10 cellular contexts compared by ENCODE assay signal in genomic region chr7:47314728-47315601, GRCh38.
DNase-seq lines count a peak whose midpoint lies in the region; ATAC-seq, FAIRE-seq and TF ChIP-seq lines count a peak whose summit lies in the region.
"Had no signal": no experiment of that assay in that cellular context is flagged by ENCODE, and none has a peak within 500 bp of the region (broad histone marks: within the 10 kb centered on the region; RNA-seq: fewer than 3 reads in every experiment).

No MANE protein-coding gene starts in this region.

- no peak for TF ChIP-seq EP300 in HepG2 (IDR thresholded peaks at IDR 0.05; ENCODE audit: low read depth in 2 of 2, low read length in 2 of 2)
- TF ChIP-seq EP300 in HepG2 (CRISPR knock-in tag; IDR thresholded peaks at IDR 0.05; ENCODE audit: borderline replicate concordance): no peak
- TF ChIP-seq EP300 in stomach (IDR thresholded peaks at IDR 0.05): no peak

- H3K9me3 ChIP-seq in HepG2 (ENCODE audit: low read length): no peaks in the 10 kb centered on the region
- no peaks in the 10 kb centered on the region for H3K9me3 ChIP-seq in stomach

- POLR2A ChIA-PET in HepG2 (lab: Yijun Ruan, JAX): no interaction called here

- CTCF ChIA-PET in HepG2 (lab: Yijun Ruan, JAX; ENCODE audit: low intra/inter-chr PET ratio, low total read pairs): no interaction called here

- no peak overlapping the region for H3K9ac ChIP-seq in HepG2 (ENCODE audit: insufficient read depth, low read depth, low read length)

- peaks cover 4% of the 10 kb centered on the region; the same call in 1 of the 2 replicates for H3K9me3 Mint-ChIP-seq in HFFc6
- no peaks in the 10 kb centered on the region for H3K9me3 Mint-ChIP-seq in chondrocyte (ENCODE audit: low read depth)

- TF ChIP-seq RAD21 in HepG2 (CRISPR knock-in tag; IDR thresholded peaks at IDR 0.05): no peak

- H3K27ac Mint-ChIP-seq in HFFc6 (peak overlapping the region; percentile 87), chondrocyte (ENCODE audit: unreplicated experiment) (peak overlapping the region; percentile 98)

- no peaks in the 10 kb centered on the region for H3K27me3 ChIP-seq in HepG2 (ENCODE audit: control insufficient read depth in 1 of 2, insufficient read depth in 2 of 2, low read length in 2 of 2)
- H3K27me3 ChIP-seq in stomach: no peaks in the 10 kb centered on the region

- WGBS in HepG2 (ENCODE audit: low lambda C conversion rate): 92% methylated on average over 23 of the region's 29 CpGs
- 34 to 80% (median 57%) methylated on average over 27 to 29 of the region's 29 CpGs for WGBS in stomach, 5 donors

- no peaks in the 10 kb centered on the region for H3K79me2 ChIP-seq in HepG2 (ENCODE audit: insufficient read depth, low read length)

- BruUV-seq in HepG2 (replicated peaks; lab: Mats Ljungman, UMichigan): no TSS peak

- H3K4me1 Mint-ChIP-seq in HFFc6 (ENCODE audit: low read depth): peaks cover 29% of the 10 kb centered on the region
- peaks cover 78% of the 10 kb centered on the region for H3K4me1 Mint-ChIP-seq in chondrocyte (ENCODE audit: low read depth)

- H3K4me2 ChIP-seq in HepG2 (ENCODE audit: low read depth, low read length): no peak overlapping the region

- no peaks in the 10 kb centered on the region for H3K4me1 ChIP-seq in HepG2 (ENCODE audit: insufficient read depth, low read length)
- H3K4me1 ChIP-seq in stomach: peaks cover 19 to 27% (median 23%) of the 10 kb centered on the region in 4 donors

- ATAC-seq in HepG2 (peak; percentile 51), GM21786 (IDR thresholded peaks at IDR 0.05; ENCODE audit: unreplicated experiment) (no peak)

- H3K27ac ChIP-seq in HepG2 (ENCODE audit: extremely low read length, insufficient read depth, low read length) (no peak overlapping the region), stomach (peak overlapping the region; percentile 9 to 71 (median 61))

- H3K27me3 Mint-ChIP-seq in HFFc6 (ENCODE audit: insufficient read depth) (peaks cover 2% of the 10 kb centered on the region), chondrocyte (ENCODE audit: low read depth) (no peaks in the 10 kb centered on the region)

- DNase-seq in HFFc6 (peak; percentile 10), chondrocyte (ENCODE audit: low spot score) (no peak), HepG2 (ENCODE audit: low spot score) (no peak), stomach (no peak), KBM-7 (no peak), kidney glomerular epithelial cell (lab: John Stamatoyannopoulos, UW) (no peak), dedifferentiated amniotic fluid mesenchymal stem cell (ENCODE audit: extremely low spot score) (no peak)
- DNase-seq: GDM1 had no signal

- H2AFZ ChIP-seq in HepG2 (ENCODE audit: low read length): no peak overlapping the region

- H3K36me3 Mint-ChIP-seq in HFFc6 (ENCODE audit: low read depth) (peaks cover 58% of the 10 kb centered on the region), chondrocyte (ENCODE audit: low read depth) (peaks cover 41% of the 10 kb centered on the region)

- TF ChIP-seq CTCF in HFFc6 (IDR thresholded peaks at IDR 0.05): no peak
- no peak for TF ChIP-seq CTCF in chondrocyte (IDR thresholded peaks at IDR 0.05)
- TF ChIP-seq CTCF in HepG2 (CRISPR knock-in tag; IDR thresholded peaks at IDR 0.05): no peak
- TF ChIP-seq CTCF in stomach (IDR thresholded peaks at IDR 0.05): no peak

- peaks cover 27 to 77% of the 10 kb centered on the region in 2 experiments for H3K36me3 ChIP-seq in HepG2 (replicated peaks in 1 of 2; ENCODE audit: control insufficient read depth in 1 of 2, insufficient read depth in 2 of 2, low read length in 2 of 2)
- peaks cover 4 to 48% (median 36%) of the 10 kb centered on the region in 4 donors for H3K36me3 ChIP-seq in stomach

- no peak overlapping the region for H3K4me3 ChIP-seq in HepG2 (replicated peaks in 1 of 3; ENCODE audit: insufficient read depth in 1 of 3, low read depth in 2 of 3, low read length in 3 of 3)
- H3K4me3 ChIP-seq in stomach: no peak overlapping the region

- intact Hi-C loops in HepG2 (cut with micrococcal nuclease; ENCODE audit: unreplicated experiment): no loop called here
- intact Hi-C loops in stomach (cut with DNase I; ENCODE audit: low total_unique reads): no loop called here

- in situ Hi-C loops in HepG2 (cut with HindIII; ENCODE audit: extremely low pct_ligation_motif_present, low pct_unique_long_range_greater_than_20kb): no loop called here
- in situ Hi-C loops in KBM-7 (cut with MboI; ENCODE audit: low pct_unique_long_range_greater_than_20kb, low sequenced_read_pairs): no loop called here

- peaks cover 6% of the 10 kb centered on the region; the same call in 1 of the 2 replicates for H4K20me1 ChIP-seq in HepG2 (ENCODE audit: insufficient read depth, low read length)

- FAIRE-seq in HepG2 (lab: Jason Lieb, UNC): no peak
- FAIRE-seq: keratinocyte had no signal

- H3K4me3 Mint-ChIP-seq in HFFc6: peak overlapping the region; percentile 69
- H3K4me3 Mint-ChIP-seq in chondrocyte (ENCODE audit: unreplicated experiment): peak overlapping the region; percentile 36

- TF ChIP-seq POLR2A in HepG2 (IDR thresholded peaks at IDR 0.05; ENCODE audit: insufficient read depth in 1 of 2, low read depth in 2 of 2, low read length in 2 of 2) (no peak), stomach (IDR thresholded peaks at IDR 0.05) (no peak)

TF ChIP-seq in HepG2, 621 proteins besides CTCF, POLR2A, EP300 and RAD21:
- TF ChIP-seq ZNF737 (CRISPR knock-in tag; IDR thresholded peaks at IDR 0.05; ENCODE audit: borderline replicate concordance): no peak
- peak; percentile 41 for TF ChIP-seq AGO2 (optimal IDR thresholded peaks at IDR 0.05; ENCODE audit: low read depth, low read length)
TF ChIP-seq in HepG2: peak in this region for 1.
